In genomic region chr1:20574686-20575543, GRCh38 we compare ENCODE assay signal across 8 cellular contexts. TPM values are rescaled to one million over a fixed set of nuclear protein-coding genes. Genes with fewer than 3 reads are reported as not detected.
DNase-seq lines count a peak whose midpoint lies in the region; ATAC-seq, FAIRE-seq and TF ChIP-seq lines count a peak whose summit lies in the region.

No MANE protein-coding gene starts in this region.

- no peak for TF ChIP-seq POLR2A in GM12891 (IDR thresholded peaks at IDR 0.05; ENCODE audit: low read depth, low read length)

- POLR2A ChIA-PET in activated CD4-positive, alpha-beta T cell treated with anti-CD3 and anti-CD28 coated beads, Interleukin-2, amount 10 ng/mL, durations not matched to agents 7 days and 5 days (lab: Charles Lee) = interaction anchor here (0.7 kb wide), 1 partner anchor 47 kb away, joined by 3 read pairs; no protein-coding TSS in a partner anchor

- peaks cover 2% of the 10 kb centered on the region for H3K4me1 Mint-ChIP-seq in activated CD4-positive, alpha-beta T cell treated with anti-CD3 and anti-CD28 coated beads, Interleukin-2, amount 10 ng/mL, durations not matched to agents 7 days and 5 days
- H3K4me1 Mint-ChIP-seq in effector memory CD8-positive, alpha-beta T cell (ENCODE audit: low read depth in 2 of 2) = peaks cover 0 to 2% of the 10 kb centered on the region in 2 donors

- DNase-seq in 8988T (peak; percentile 64), GM12891 (ENCODE audit: insufficient read length, low spot score) (peak; percentile 68), NCI-H226 (peak; percentile 51), mesenteric fat pad (ENCODE audit: low spot score) (peak; percentile 94)
- peak; percentile 76 for DNase-seq in activated CD4-positive, alpha-beta T cell treated with anti-CD3 and anti-CD28 coated beads, Interleukin-2, amount 10 ng/mL, durations not matched to agents 7 days and 5 days
- peak in 2 of 3 experiments; percentile 21 to 38 for DNase-seq in effector memory CD8-positive, alpha-beta T cell
- DNase-seq in stimulated activated CD8-positive, alpha-beta memory T cell treated with anti-CD3 and anti-CD28 coated beads, Interleukin-7, amount 100 ng/mL, for 1 hour (ENCODE audit: low read depth in 2 of 2) = peak; percentile 6 to 42

- H3K4me3 Mint-ChIP-seq in activated CD4-positive, alpha-beta T cell treated with anti-CD3 and anti-CD28 coated beads, Interleukin-2, amount 10 ng/mL, durations not matched to agents 7 days and 5 days = no peak overlapping the region
- no peak overlapping the region for H3K4me3 Mint-ChIP-seq in effector memory CD8-positive, alpha-beta T cell

- ATAC-seq in effector memory CD8-positive, alpha-beta T cell (replicated peaks) = peak; percentile 48
- no peak for ATAC-seq in GM18519 (IDR thresholded peaks at IDR 0.05; ENCODE audit: low FRiP score, unreplicated experiment)

- H3K27ac Mint-ChIP-seq in activated CD4-positive, alpha-beta T cell treated with anti-CD3 and anti-CD28 coated beads, Interleukin-2, amount 10 ng/mL, durations not matched to agents 7 days and 5 days = no peak overlapping the region
- no peak overlapping the region for H3K27ac Mint-ChIP-seq in effector memory CD8-positive, alpha-beta T cell

- H3K27me3 Mint-ChIP-seq in activated CD4-positive, alpha-beta T cell treated with anti-CD3 and anti-CD28 coated beads, Interleukin-2, amount 10 ng/mL, durations not matched to agents 7 days and 5 days = peaks cover 17% of the 10 kb centered on the region
- H3K27me3 Mint-ChIP-seq in effector memory CD8-positive, alpha-beta T cell = peaks cover 48 to 59% of the 10 kb centered on the region in 2 donors

- peak; percentile 79 for FAIRE-seq in GM12891 (lab: Jason Lieb, UNC)

- H3K9me3 Mint-ChIP-seq in activated CD4-positive, alpha-beta T cell treated with anti-CD3 and anti-CD28 coated beads, Interleukin-2, amount 10 ng/mL, durations not matched to agents 7 days and 5 days = peaks cover 5% of the 10 kb centered on the region
- no peaks in the 10 kb centered on the region for H3K9me3 Mint-ChIP-seq in effector memory CD8-positive, alpha-beta T cell

- H3K36me3 Mint-ChIP-seq in activated CD4-positive, alpha-beta T cell treated with anti-CD3 and anti-CD28 coated beads, Interleukin-2, amount 10 ng/mL, durations not matched to agents 7 days and 5 days (ENCODE audit: low read depth) = no peaks in the 10 kb centered on the region
- no peaks in the 10 kb centered on the region for H3K36me3 Mint-ChIP-seq in effector memory CD8-positive, alpha-beta T cell (ENCODE audit: insufficient read depth)

- CTCF ChIA-PET in activated CD4-positive, alpha-beta T cell treated with anti-CD3 and anti-CD28 coated beads, Interleukin-2, amount 10 ng/mL, durations not matched to agents 7 days and 5 days (lab: Charles Lee) = interaction anchor here (0.6 to 2.1 kb wide), 8 partner anchors 8 to 59 kb away, joined by 3 to 8 read pairs (median 4); no protein-coding TSS in a partner anchor

TF ChIP-seq in GM12891, 5 proteins besides CTCF, POLR2A, EP300 and RAD21:
- TF ChIP-seq TAF1 (IDR thresholded peaks at IDR 0.05; ENCODE audit: low read depth, low read length) (no peak), POU2F2 (IDR thresholded peaks at IDR 0.05; ENCODE audit: low read depth, low read length) (no peak), SPI1 (IDR thresholded peaks at IDR 0.05; ENCODE audit: low read depth, low read length) (peak; percentile 33; the same call in 1 of the 2 replicates), PAX5 (IDR thresholded peaks at IDR 0.05; ENCODE audit: insufficient read depth, low read length, severe bottlenecking) (no peak), POLR2AphosphoS5 (IDR thresholded peaks at IDR 0.05; ENCODE audit: low read depth, low read length) (no peak)

RNA-seq across cellular contexts. Expression of gene CDA, which starts 14.0 kb away (rescaled TPM):
- not detected for polyA plus RNA-seq in GM12891 (2012; ENCODE audit: low read depth, missing spikeins)
- not detected for total RNA-seq in activated CD4-positive, alpha-beta T cell treated with anti-CD3 and anti-CD28 coated beads, Interleukin-2, amount 10 ng/mL, durations not matched to agents 7 days and 5 days
- total RNA-seq in mesenteric fat pad = 6.4 TPM

RNA-seq across cellular contexts. Expression of gene FAM43B, which starts 22.5 kb away (rescaled TPM):
- polyA plus RNA-seq in GM12891 (2012; ENCODE audit: low read depth, missing spikeins) = not detected
- total RNA-seq in activated CD4-positive, alpha-beta T cell treated with anti-CD3 and anti-CD28 coated beads, Interleukin-2, amount 10 ng/mL, durations not matched to agents 7 days and 5 days = not detected
- total RNA-seq in mesenteric fat pad = 0.87 TPM

RNA-seq across cellular contexts. Expression of gene PINK1, which starts 58.3 kb away (rescaled TPM):
- polyA plus RNA-seq in GM12891 (2012; ENCODE audit: low read depth, missing spikeins) = 1.9 TPM
- 1 to 10 TPM; 3.1 to 4.1 TPM for total RNA-seq in activated CD4-positive, alpha-beta T cell treated with anti-CD3 and anti-CD28 coated beads, Interleukin-2, amount 10 ng/mL, durations not matched to agents 7 days and 5 days
- 87.6 TPM for total RNA-seq in mesenteric fat pad

Comparison
In these comparisons a context has a peak if more than half of its experiments do, and no peak if none do; other contexts are left out.
1. DNase-seq: peak in every context shown above with its lines; median percentile 94 in mesenteric fat pad; 76 in activated CD4-positive, alpha-beta T cell treated with anti-CD3 and anti-CD28 coated beads, Interleukin-2, amount 10 ng/mL, durations not matched to agents 7 days and 5 days; 68 in GM12891; 64 in 8988T; 51 in NCI-H226; 30 in effector memory CD8-positive, alpha-beta T cell; 24 in stimulated activated CD8-positive, alpha-beta memory T cell treated with anti-CD3 and anti-CD28 coated beads, Interleukin-7, amount 100 ng/mL, for 1 hour.
2. RNA of gene PINK1, which starts 58.3 kb away (total RNA-seq): 87.6 TPM in mesenteric fat pad (single experiment); 3.1 to 4.1 TPM in activated CD4-positive, alpha-beta T cell treated with anti-CD3 and anti-CD28 coated beads, Interleukin-2, amount 10 ng/mL, durations not matched to agents 7 days and 5 days; every median in the first group is over 10 times any median in the second.